Comparison of ENCODE assay signal across 1 cellular context in the genomic region with DNA sequence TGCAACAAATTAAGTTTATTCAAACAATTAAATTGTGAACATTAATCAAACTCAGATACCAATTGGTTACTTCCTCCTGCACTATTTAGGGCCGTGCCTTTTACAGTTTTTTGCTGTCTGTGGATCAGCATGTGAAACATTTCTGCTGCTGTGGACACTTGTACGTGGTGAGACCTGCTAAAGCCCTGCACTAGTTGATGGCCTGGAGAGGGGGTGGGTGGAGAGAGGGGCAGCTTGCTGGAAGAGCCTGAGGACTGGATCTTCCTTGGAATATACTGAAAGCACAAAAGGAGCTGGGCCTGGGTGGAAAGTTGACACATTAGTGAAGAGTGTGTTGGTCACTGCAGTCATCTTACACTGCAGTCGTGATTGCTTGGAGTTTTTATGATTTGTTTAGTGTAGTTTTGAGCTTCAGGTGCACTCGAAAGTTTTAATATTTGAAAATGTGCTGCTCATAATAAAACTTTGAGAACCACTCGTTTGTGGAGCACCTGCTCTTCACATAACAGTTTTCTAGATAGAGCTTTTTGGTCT.
TF ChIP-seq lines count a peak whose summit lies in the region.

No MANE protein-coding gene starts in this region.

TF ChIP-seq in GM12878, 131 proteins besides CTCF, POLR2A, EP300 and RAD21:
- TF ChIP-seq, protein P1, sequence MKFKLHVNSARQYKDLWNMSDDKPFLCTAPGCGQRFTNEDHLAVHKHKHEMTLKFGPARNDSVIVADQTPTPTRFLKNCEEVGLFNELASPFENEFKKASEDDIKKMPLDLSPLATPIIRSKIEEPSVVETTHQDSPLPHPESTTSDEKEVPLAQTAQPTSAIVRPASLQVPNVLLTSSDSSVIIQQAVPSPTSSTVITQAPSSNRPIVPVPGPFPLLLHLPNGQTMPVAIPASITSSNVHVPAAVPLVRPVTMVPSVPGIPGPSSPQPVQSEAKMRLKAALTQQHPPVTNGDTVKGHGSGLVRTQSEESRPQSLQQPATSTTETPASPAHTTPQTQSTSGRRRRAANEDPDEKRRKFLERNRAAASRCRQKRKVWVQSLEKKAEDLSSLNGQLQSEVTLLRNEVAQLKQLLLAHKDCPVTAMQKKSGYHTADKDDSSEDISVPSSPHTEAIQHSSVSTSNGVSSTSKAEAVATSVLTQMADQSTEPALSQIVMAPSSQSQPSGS (IDR thresholded peaks at IDR 0.05; ENCODE audit: low read length), result 0 out of 2 replicates have a peak, but pooled peaks have one; percentile 17
- TF ChIP-seq CEBPB (IDR thresholded peaks at IDR 0.05; ENCODE audit: borderline replicate concordance in 1 of 2, low read depth in 2 of 2, low read length in 2 of 2), result no peak
